ENCODE assay signal across 1 cellular context in the genomic region with DNA sequence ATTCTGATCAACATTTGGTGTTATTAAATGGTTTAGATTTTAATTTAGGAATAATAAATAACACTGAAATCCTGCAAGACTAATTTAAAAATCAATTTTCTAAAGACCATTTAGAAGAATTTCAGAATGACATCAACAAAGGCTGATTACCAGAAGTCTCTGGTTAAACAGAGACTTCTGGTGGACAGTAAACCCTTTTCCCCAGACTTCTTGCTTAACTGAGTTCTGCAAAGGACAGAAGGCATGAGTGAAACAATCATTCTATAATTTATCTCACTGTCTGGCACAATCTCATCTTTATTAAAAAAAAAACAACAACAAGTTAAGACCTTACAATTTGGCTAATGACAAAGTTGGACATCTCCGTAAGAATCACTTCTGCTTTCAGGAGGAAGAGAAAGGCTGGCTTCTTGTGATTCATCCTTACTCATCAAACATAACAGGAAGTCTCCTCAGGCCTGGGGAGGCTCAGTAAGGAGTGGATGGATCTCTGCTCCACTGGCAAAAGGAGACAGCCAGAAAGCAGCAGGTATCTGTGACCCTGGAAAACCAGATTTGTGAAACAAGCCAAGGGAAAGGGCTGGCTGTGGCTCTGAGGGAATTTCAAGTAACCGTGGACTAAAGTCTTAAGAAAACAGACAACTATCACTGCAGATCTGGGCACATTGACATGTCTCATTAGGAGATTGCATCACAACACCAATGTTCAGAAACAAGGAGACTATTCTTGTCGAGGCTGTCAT.
TF ChIP-seq lines count a peak whose summit lies in the region.

No MANE protein-coding gene starts in this region.

TF ChIP-seq in K562, 482 proteins besides CTCF, POLR2A, EP300 and RAD21 (continued from another document and continues in another):
- TF ChIP-seq ZHX1 (conservative IDR thresholded peaks at IDR 0.05; ENCODE audit: low read length) (no peak), SMARCC2 (IDR thresholded peaks at IDR 0.05; ENCODE audit: low read depth) (peak; percentile 90), MTA3 (IDR thresholded peaks at IDR 0.05; ENCODE audit: borderline replicate concordance) (peak; percentile 59; the same call in 1 of the 2 replicates), ZNF699 (CRISPR knock-in tag; IDR thresholded peaks at IDR 0.05; ENCODE audit: insufficient replicate concordance) (no peak), GATAD2A (IDR thresholded peaks at IDR 0.05) (no peak), RCOR1 (IDR thresholded peaks at IDR 0.05; ENCODE audit: borderline replicate concordance in 1 of 2, low read depth in 2 of 2, low read length in 2 of 2) (peak in 1 of 2 experiments; percentile 79; a peak in 1 of 4 replicates), SIN3A (IDR thresholded peaks at IDR 0.05; ENCODE audit: borderline replicate concordance in 2 of 2, control insufficient read depth in 1 of 2, low read depth in 2 of 2, low read length in 2 of 2) (no peak), ZNF551 (CRISPR knock-in tag; IDR thresholded peaks at IDR 0.05) (no peak), SPI1 (IDR thresholded peaks at IDR 0.05; ENCODE audit: borderline replicate concordance, low read depth, low read length) (peak; percentile 98), NR2C2 (CRISPR knock-in tag; IDR thresholded peaks at IDR 0.05) (no peak), NR2C2 (tag; IDR thresholded peaks at IDR 0.05) (peak; percentile 38; the same call in 1 of the 2 replicates), FOS (IDR thresholded peaks at IDR 0.05; ENCODE audit: extremely low read depth, insufficient read length) (peak; percentile 62), TAF9B (IDR thresholded peaks at IDR 0.05; ENCODE audit: partially characterized antibody) (no peak), JUND (IDR thresholded peaks at IDR 0.05; ENCODE audit: borderline replicate concordance, low read depth, low read length) (peak; percentile 89), JUND (tag; IDR thresholded peaks at IDR 0.05; ENCODE audit: borderline replicate concordance, low read depth, low read length) (peak; percentile 81; the same call in 2 of the 3 replicates), ATF7 (IDR thresholded peaks at IDR 0.05) (peak; percentile 28; the same call in 1 of the 2 replicates), MAFK (IDR thresholded peaks at IDR 0.05; ENCODE audit: low read length) (peak; percentile 25; the same call in 1 of the 2 replicates), TCFL5 (CRISPR knock-in tag; conservative IDR thresholded peaks at IDR 0.05) (no peak), BRD9 (IDR thresholded peaks at IDR 0.05; ENCODE audit: low read depth, partially characterized antibody) (peak; percentile 78), TRIM24 (IDR thresholded peaks at IDR 0.05) (peak in 1 of 2 experiments; percentile 53; a peak in 2 of 4 replicates), MAZ (CRISPR knock-in tag; conservative IDR thresholded peaks at IDR 0.05 in 1 of 2, IDR thresholded peaks at IDR 0.05 in 1 of 2) (peak in 1 of 2 experiments; percentile 54; a peak in 1 of 4 replicates), ELF4 (CRISPR knock-in tag; IDR thresholded peaks at IDR 0.05) (no peak), ZNF398 (CRISPR knock-in tag; IDR thresholded peaks at IDR 0.05) (no peak), TSC22D4 (tag; IDR thresholded peaks at IDR 0.05) (no peak), GABPA (tag; conservative IDR thresholded peaks at IDR 0.05; ENCODE audit: low read depth) (peak; percentile 50), MEF2D (tag; conservative IDR thresholded peaks at IDR 0.05; ENCODE audit: low read depth) (no peak), SNAPC5 (CRISPR knock-in tag; IDR thresholded peaks at IDR 0.05) (no peak), ZNF584 (CRISPR knock-in tag; IDR thresholded peaks at IDR 0.05; ENCODE audit: low read depth) (peak; percentile 83; the same call in 1 of the 2 replicates), ZEB2 (IDR thresholded peaks at IDR 0.05) (peak; percentile 51; the same call in 1 of the 2 replicates), PTTG1 (tag; IDR thresholded peaks at IDR 0.05; ENCODE audit: low read depth) (peak; percentile 19; the same call in 1 of the 2 replicates), TFE3 (CRISPR knock-in tag; IDR thresholded peaks at IDR 0.05) (no peak), SRSF1 (IDR thresholded peaks at IDR 0.05; ENCODE audit: low read depth, low read length) (no peak), HMBOX1 (IDR thresholded peaks at IDR 0.05) (peak; percentile 32; the same call in 1 of the 2 replicates), CSDE1 (IDR thresholded peaks at IDR 0.05) (no peak), POLR2B (IDR thresholded peaks at IDR 0.05; ENCODE audit: low read depth, partially characterized antibody) (peak; percentile 31), TAF1 (IDR thresholded peaks at IDR 0.05; ENCODE audit: control insufficient read depth, extremely low read depth, insufficient read depth, low read length, severe bottlenecking) (no peak), ZBTB2 (IDR thresholded peaks at IDR 0.05) (peak; percentile 39; the same call in 1 of the 2 replicates), SUPT5H (IDR thresholded peaks at IDR 0.05) (peak; percentile 30; the same call in 1 of the 2 replicates), NR2C1 (IDR thresholded peaks at IDR 0.05) (no peak), NR2C1 (tag; IDR thresholded peaks at IDR 0.05) (no peak), JUN (IDR thresholded peaks at IDR 0.05; ENCODE audit: borderline replicate concordance, low read depth, low read length) (peak; percentile 90), JUN (CRISPR knock-in tag; IDR thresholded peaks at IDR 0.05; ENCODE audit: borderline replicate concordance) (0 out of 2 replicates have a peak, but pooled peaks have one; percentile 56), ETV5 (CRISPR knock-in tag; IDR thresholded peaks at IDR 0.05; ENCODE audit: low read depth) (peak; percentile 70; the same call in 1 of the 2 replicates), CTBP1 (IDR thresholded peaks at IDR 0.05; ENCODE audit: borderline replicate concordance) (peak; percentile 86), SRF (CRISPR knock-in tag; IDR thresholded peaks at IDR 0.05) (peak in 1 of 2 experiments; percentile 22; a peak in 1 of 4 replicates), HDAC2 (IDR thresholded peaks at IDR 0.05) (0 out of 2 replicates have a peak, but pooled peaks have one; percentile 33), MLX (CRISPR knock-in tag; conservative IDR thresholded peaks at IDR 0.05) (no peak), IRF2 (CRISPR knock-in tag; IDR thresholded peaks at IDR 0.05) (no peak), MIER1 (IDR thresholded peaks at IDR 0.05; ENCODE audit: low read depth) (no peak), CBX3 (IDR thresholded peaks at IDR 0.05; ENCODE audit: borderline replicate concordance in 1 of 2, low read length in 2 of 2) (no peak)
- TF ChIP-seq, protein P1, sequence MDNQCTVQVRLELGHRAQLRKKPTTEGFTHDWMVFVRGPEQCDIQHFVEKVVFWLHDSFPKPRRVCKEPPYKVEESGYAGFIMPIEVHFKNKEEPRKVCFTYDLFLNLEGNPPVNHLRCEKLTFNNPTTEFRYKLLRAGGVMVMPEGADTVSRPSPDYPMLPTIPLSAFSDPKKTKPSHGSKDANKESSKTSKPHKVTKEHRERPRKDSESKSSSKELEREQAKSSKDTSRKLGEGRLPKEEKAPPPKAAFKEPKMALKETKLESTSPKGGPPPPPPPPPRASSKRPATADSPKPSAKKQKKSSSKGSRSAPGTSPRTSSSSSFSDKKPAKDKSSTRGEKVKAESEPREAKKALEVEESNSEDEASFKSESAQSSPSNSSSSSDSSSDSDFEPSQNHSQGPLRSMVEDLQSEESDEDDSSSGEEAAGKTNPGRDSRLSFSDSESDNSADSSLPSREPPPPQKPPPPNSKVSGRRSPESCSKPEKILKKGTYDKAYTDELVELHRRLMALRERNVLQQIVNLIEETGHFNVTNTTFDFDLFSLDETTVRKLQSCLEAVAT (IDR thresholded peaks at IDR 0.05): 0 out of 4 replicates have a peak, but pooled peaks of 1 of the 2 experiments have one; percentile 36
- TF ChIP-seq, protein P2, sequence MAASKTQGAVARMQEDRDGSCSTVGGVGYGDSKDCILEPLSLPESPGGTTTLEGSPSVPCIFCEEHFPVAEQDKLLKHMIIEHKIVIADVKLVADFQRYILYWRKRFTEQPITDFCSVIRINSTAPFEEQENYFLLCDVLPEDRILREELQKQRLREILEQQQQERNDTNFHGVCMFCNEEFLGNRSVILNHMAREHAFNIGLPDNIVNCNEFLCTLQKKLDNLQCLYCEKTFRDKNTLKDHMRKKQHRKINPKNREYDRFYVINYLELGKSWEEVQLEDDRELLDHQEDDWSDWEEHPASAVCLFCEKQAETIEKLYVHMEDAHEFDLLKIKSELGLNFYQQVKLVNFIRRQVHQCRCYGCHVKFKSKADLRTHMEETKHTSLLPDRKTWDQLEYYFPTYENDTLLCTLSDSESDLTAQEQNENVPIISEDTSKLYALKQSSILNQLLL (CRISPR knock-in tag; IDR thresholded peaks at IDR 0.05; ENCODE audit: borderline replicate concordance): no peak
